13 cellular contexts compared by ENCODE assay signal in genomic region chr17:72657467-72658317, GRCh38.
DNase-seq lines count a peak whose midpoint lies in the region; ATAC-seq and TF ChIP-seq lines count a peak whose summit lies in the region.
"Had no signal": no experiment of that assay in that cellular context is flagged by ENCODE, and none has a peak within 500 bp of the region (broad histone marks: within the 10 kb centered on the region; RNA-seq: fewer than 3 reads in every experiment).

No MANE protein-coding gene starts in this region.

- H4K20me1 ChIP-seq in OCI-LY7 (ENCODE audit: insufficient read depth, low read length), result no peaks in the 10 kb centered on the region

- no peaks in the 10 kb centered on the region for H3K36me3 Mint-ChIP-seq in endodermal cell (ENCODE audit: low read depth)

- H3K27ac Mint-ChIP-seq in endodermal cell, result no peak overlapping the region

- no peak overlapping the region for H3K4me2 ChIP-seq in OCI-LY7 (ENCODE audit: low read length)

- H3K27me3 ChIP-seq in GM06990 (replicated peaks; ENCODE audit: control insufficient read depth, insufficient read depth, low read length), result no peaks in the 10 kb centered on the region
- no peaks in the 10 kb centered on the region for H3K27me3 ChIP-seq in endodermal cell (ENCODE audit: control insufficient read depth, insufficient read depth, low read length, poor library complexity, severe bottlenecking)
- no peaks in the 10 kb centered on the region for H3K27me3 ChIP-seq in left ventricle myocardium inferior (ENCODE audit: low read depth)
- H3K27me3 ChIP-seq in upper lobe of right lung, result no peaks in the 10 kb centered on the region

- H3K4me1 Mint-ChIP-seq in endodermal cell, result peaks cover 25% of the 10 kb centered on the region

- H3K36me3 ChIP-seq in GM06990 (ENCODE audit: control insufficient read depth, insufficient read depth, low read length), result no peaks in the 10 kb centered on the region; the same call in 1 of the 2 replicates
- no peaks in the 10 kb centered on the region for H3K36me3 ChIP-seq in OCI-LY7 (ENCODE audit: insufficient read depth, low read length)
- H3K36me3 ChIP-seq in endodermal cell (ENCODE audit: control insufficient read depth, insufficient read depth, low read length), result no peaks in the 10 kb centered on the region
- H3K36me3 ChIP-seq in left ventricle myocardium inferior, result no peaks in the 10 kb centered on the region
- no peaks in the 10 kb centered on the region for H3K36me3 ChIP-seq in upper lobe of right lung

- no peaks in the 10 kb centered on the region for H3K27me3 Mint-ChIP-seq in endodermal cell (ENCODE audit: insufficient read depth)

- H3K4me3 ChIP-seq in GM06990 (replicated peaks; ENCODE audit: low read depth, low read length) (no peak overlapping the region), OCI-LY7 (ENCODE audit: low read depth, low read length, poor library complexity, severe bottlenecking) (no peak overlapping the region), endodermal cell (ENCODE audit: low read length) (no peak overlapping the region), left ventricle myocardium inferior (no peak overlapping the region), upper lobe of right lung (no peak overlapping the region)

- H3K79me2 ChIP-seq in OCI-LY7 (ENCODE audit: insufficient read depth, low read depth, low read length), result no peaks in the 10 kb centered on the region

- TF ChIP-seq CTCF in 22Rv1 (IDR thresholded peaks at IDR 0.05) (peak; percentile 34), GM06990 (IDR thresholded peaks at IDR 0.05; ENCODE audit: insufficient read depth, low read length, poor library complexity, severe bottlenecking) (peak; percentile 17), OCI-LY7 (conservative IDR thresholded peaks at IDR 0.05; ENCODE audit: low read length) (peak; percentile 30; the same call in 1 of the 2 replicates), endodermal cell (conservative IDR thresholded peaks at IDR 0.05) (peak; percentile 53), left ventricle myocardium inferior (IDR thresholded peaks at IDR 0.05; ENCODE audit: borderline replicate concordance) (no peak), upper lobe of right lung (IDR thresholded peaks at IDR 0.05) (no peak)

- H3K27ac ChIP-seq in 22Rv1 (no peak overlapping the region), OCI-LY7 (ENCODE audit: low read depth, low read length, poor library complexity, severe bottlenecking) (no peak overlapping the region), endodermal cell (ENCODE audit: low read depth, low read length) (no peak overlapping the region), left ventricle myocardium inferior (replicated peaks) (no peak overlapping the region), upper lobe of right lung (no peak overlapping the region)
- H3K27ac ChIP-seq: C4-2B had no signal

- no peak overlapping the region for H2AFZ ChIP-seq in OCI-LY7 (ENCODE audit: low read length)

- CTCF ChIA-PET in OCI-LY7 (lab: Charles Lee; ENCODE audit: unreplicated experiment), result no interaction called here

- ATAC-seq in upper lobe of right lung, result no peak
- no peak for ATAC-seq in GM18873 (IDR thresholded peaks at IDR 0.05; ENCODE audit: low FRiP score, unreplicated experiment)

- H3K4me3 Mint-ChIP-seq in endodermal cell, result no peak overlapping the region
- H3K4me3 Mint-ChIP-seq: neural crest cell had no signal

- POLR2A ChIA-PET in OCI-LY7 (lab: Charles Lee), result interaction anchor here (0.6 kb wide), 1 partner anchor 236 kb away, joined by 3 read pairs; no protein-coding TSS in a partner anchor

- H3K9ac ChIP-seq in endodermal cell (ENCODE audit: extremely low read depth, low read length, poor library complexity, severe bottlenecking), result no peak overlapping the region

- no peaks in the 10 kb centered on the region for H3K9me3 Mint-ChIP-seq in endodermal cell
- H3K9me3 Mint-ChIP-seq: neural crest cell had no signal

- no TSS peak for BruUV-seq in OCI-LY7 (replicated peaks; lab: Mats Ljungman, UMichigan)

- 88 to 90% methylated on average over 7 to 9 of the region's 9 CpGs for WGBS in endodermal cell (ENCODE audit: insufficient coverage in 1 of 2, insufficient read length in 1 of 2), 2 experiments

- H3K9me2 ChIP-seq in OCI-LY7 (ENCODE audit: insufficient read depth, low read length), result no peaks in the 10 kb centered on the region

- H3K4me1 ChIP-seq in OCI-LY7 (ENCODE audit: insufficient read depth, low read length, poor library complexity, severe bottlenecking) (no peaks in the 10 kb centered on the region), endodermal cell (ENCODE audit: control insufficient read depth, insufficient read depth, low read length) (peaks cover 10% of the 10 kb centered on the region), left ventricle myocardium inferior (peaks cover 15% of the 10 kb centered on the region), upper lobe of right lung (no peaks in the 10 kb centered on the region)

- DNase-seq in GM06990 (ENCODE audit: extremely low read depth, insufficient read length), result no peak
- DNase-seq in OCI-LY7 (ENCODE audit: low spot score), result no peak
- peak; percentile 70 for DNase-seq in endodermal cell
- no peak for DNase-seq in left ventricle myocardium inferior
- DNase-seq in upper lobe of right lung, result no peak
- no peak for DNase-seq in NCI-H2227 (lab: John Stamatoyannopoulos, UW; ENCODE audit: unreplicated experiment)
- DNase-seq: left cardiac atrium; stimulated activated CD4-positive, alpha-beta T cell treated with anti-CD3 and anti-CD28 coated beads, Interleukin-15, amount 100 ng/mL, for 24 hours; stimulated activated CD8-positive, alpha-beta memory T cell treated with anti-CD3 and anti-CD28 coated beads, Interleukin-4, amount 100 ng/mL, for 48 hours had no signal

- intact Hi-C loops in OCI-LY7 (cut with micrococcal nuclease; ENCODE audit: unreplicated experiment), result no loop called here
- intact Hi-C loops in left ventricle myocardium inferior (cut with micrococcal nuclease), result no loop called here
- intact Hi-C loops in upper lobe of right lung (cut with DNase I), result no loop called here

- H3K9me3 ChIP-seq in OCI-LY7 (ENCODE audit: low read length) (no peaks in the 10 kb centered on the region), endodermal cell (ENCODE audit: control insufficient read depth, low read length) (no peaks in the 10 kb centered on the region), left ventricle myocardium inferior (replicated peaks) (no peaks in the 10 kb centered on the region), upper lobe of right lung (no peaks in the 10 kb centered on the region)

Comparison
In these comparisons a context has a peak if more than half of its experiments do, and no peak if none do; other contexts are left out.
1. CTCF ChIP-seq: peak in 22Rv1 (single experiment), GM06990 (single experiment), OCI-LY7 (single experiment) and endodermal cell (single experiment); none in left ventricle myocardium inferior (single experiment) and upper lobe of right lung (single experiment).